In the genomic region with DNA sequence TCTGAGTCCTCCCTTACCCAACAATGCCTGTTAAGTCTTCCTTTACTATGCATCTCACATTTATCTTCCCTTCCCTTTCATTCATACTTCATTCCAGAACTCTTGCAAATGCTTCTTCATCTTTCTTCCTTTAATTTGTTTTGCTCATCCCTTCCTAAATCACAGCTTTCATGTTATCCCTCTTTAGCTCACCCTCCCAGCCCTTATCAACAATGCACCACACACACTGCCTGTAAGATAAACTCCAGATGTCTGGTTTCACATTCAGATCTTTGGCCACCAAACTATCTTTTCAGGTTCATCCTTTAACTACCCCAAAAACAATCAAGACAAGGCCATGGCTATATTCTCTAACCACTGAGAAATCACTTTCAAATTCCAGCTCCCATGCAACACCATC, we compare ENCODE assay signal across 16 cellular contexts.
"Had no signal": no experiment of that assay in that cellular context is flagged by ENCODE, and none has a peak within 500 bp of the region (broad histone marks: within the 10 kb centered on the region; RNA-seq: fewer than 3 reads in every experiment).

No MANE protein-coding gene starts in this region.

- ATAC-seq: activated CD4-positive, CD25-positive, alpha-beta regulatory T cell treated with anti-CD3 and anti-CD28 coated beads, Interleukin-2, amount 50 U/mL, for 24 hours; activated naive CD4-positive, alpha-beta T cell treated with anti-CD3 and anti-CD28 coated beads, Interleukin-2, amount 50 U/mL, for 72 hours; esophagus mucosa; left ventricle myocardium superior; stimulated activated naive B cell treated with anti-CD40 and anti-IgM and Interleukin-4, amounts not matched to agents 10 μg/mL and 1 μg/mL and 100 μg/mL, for 72 hours had no signal

- H3K27me3 ChIP-seq: right atrium auricular region, thyroid gland had no signal

- H3K9me3 Mint-ChIP-seq: activated naive CD4-positive, alpha-beta T cell treated with anti-CD3 and anti-CD28 coated beads, Interleukin-2, amount 50 U/mL, for 72 hours; nephron progenitor cell; stimulated activated naive B cell treated with anti-CD40 and anti-IgM and Interleukin-4, amounts not matched to agents 10 μg/mL and 1 μg/mL and 100 μg/mL, for 72 hours had no signal

- H3K27ac Mint-ChIP-seq: activated naive CD4-positive, alpha-beta T cell treated with anti-CD3 and anti-CD28 coated beads, Interleukin-2, amount 50 U/mL, for 72 hours; nephron progenitor cell; progenitor cell of endocrine pancreas; stimulated activated naive B cell treated with anti-CD40 and anti-IgM and Interleukin-4, amounts not matched to agents 10 μg/mL and 1 μg/mL and 100 μg/mL, for 72 hours had no signal

- DNase-seq: activated effector memory CD4-positive, alpha-beta T cell treated with Interleukin-2 at 50 U/mL for 16 hours; anterior cingulate cortex; islet precursor cell; left ventricle myocardium superior; mesendoderm; nephron progenitor cell; stimulated activated CD4-positive, alpha-beta T cell treated with anti-CD3 and anti-CD28 coated beads, Interleukin-15, amount 100 ng/mL, for 24 hours; stimulated activated CD4-positive, alpha-beta T cell treated with anti-CD3 and anti-CD28 coated beads, Interleukin-4, amount 100 ng/mL, for 1 hour; stimulated activated naive B cell treated with anti-CD40 and anti-IgM and Interleukin-4, amounts not matched to agents 10 μg/mL and 1 μg/mL and 100 μg/mL, for 72 hours; thyroid gland had no signal

- H3K27me3 Mint-ChIP-seq: stimulated activated naive B cell treated with anti-CD40 and anti-IgM and Interleukin-4, amounts not matched to agents 10 μg/mL and 1 μg/mL and 100 μg/mL, for 72 hours had no signal

- H3K27ac ChIP-seq: right atrium auricular region, skin epidermis, thyroid gland had no signal

- H3K9me3 ChIP-seq: right atrium auricular region, thyroid gland had no signal

- H3K4me3 ChIP-seq: right atrium auricular region, skin epidermis, thyroid gland had no signal

- H3K4me3 Mint-ChIP-seq: nephron progenitor cell; stimulated activated naive B cell treated with anti-CD40 and anti-IgM and Interleukin-4, amounts not matched to agents 10 μg/mL and 1 μg/mL and 100 μg/mL, for 72 hours had no signal
